ENCODE assay signal across 1 cellular context in genomic region chr6:11025911-11026635, GRCh38.
TF ChIP-seq lines count a peak whose summit lies in the region.

No MANE protein-coding gene starts in this region.

TF ChIP-seq in H1, 55 proteins besides CTCF, POLR2A, EP300 and RAD21:
- TF ChIP-seq CHD7 (IDR thresholded peaks at IDR 0.05; ENCODE audit: insufficient replicate concordance, low read length) (peak; percentile 43), MAFK (IDR thresholded peaks at IDR 0.05; ENCODE audit: low read depth, low read length) (no peak), JUN (IDR thresholded peaks at IDR 0.05; ENCODE audit: low read depth, low read length) (no peak), JUND (IDR thresholded peaks at IDR 0.05; ENCODE audit: low read length) (no peak), KDM1A (IDR thresholded peaks at IDR 0.05; ENCODE audit: borderline replicate concordance, low read length) (no peak), TAF1 (IDR thresholded peaks at IDR 0.05; ENCODE audit: low read depth, low read length) (peak; percentile 84), TCF12 (IDR thresholded peaks at IDR 0.05; ENCODE audit: low read depth, low read length) (no peak), TEAD4 (IDR thresholded peaks at IDR 0.05; ENCODE audit: low read depth, low read length) (no peak), FOSL1 (IDR thresholded peaks at IDR 0.05; ENCODE audit: insufficient read depth, low read depth, low read length) (no peak), SIX5 (IDR thresholded peaks at IDR 0.05; ENCODE audit: low read depth, low read length) (no peak), CBX5 (IDR thresholded peaks at IDR 0.05; ENCODE audit: low read depth, low read length) (no peak), SP1 (IDR thresholded peaks at IDR 0.05; ENCODE audit: low read depth, low read length) (no peak), EZH2 (IDR thresholded peaks at IDR 0.05; ENCODE audit: low read depth, low read length, severe bottlenecking) (no peak), CHD2 (IDR thresholded peaks at IDR 0.05; ENCODE audit: low read length) (no peak), RBBP5 (IDR thresholded peaks at IDR 0.05; ENCODE audit: borderline replicate concordance, low read depth, low read length) (0 out of 2 replicates have a peak, but pooled peaks have one; percentile 43), KDM5A (IDR thresholded peaks at IDR 0.05; ENCODE audit: low read length) (no peak), E2F6 (IDR thresholded peaks at IDR 0.05) (no peak), SIRT6 (IDR thresholded peaks at IDR 0.05; ENCODE audit: low read length) (no peak), BCL11A (IDR thresholded peaks at IDR 0.05; ENCODE audit: low read depth in 2 of 2, low read length in 2 of 2) (no peak), TAF7 (optimal IDR thresholded peaks at IDR 0.05; ENCODE audit: borderline replicate concordance, low read depth, low read length) (peak; percentile 52), SP4 (IDR thresholded peaks at IDR 0.05; ENCODE audit: low read length) (no peak), CTBP2 (IDR thresholded peaks at IDR 0.05; ENCODE audit: borderline replicate concordance, insufficient read depth, insufficient read length, low read length) (no peak), HDAC6 (IDR thresholded peaks at IDR 0.05; ENCODE audit: low read depth, low read length) (no peak), SP2 (IDR thresholded peaks at IDR 0.05; ENCODE audit: low read length) (no peak), NANOG (IDR thresholded peaks at IDR 0.05; ENCODE audit: insufficient read depth, low read depth, low read length, poor library complexity, severe bottlenecking) (no peak), ATF2 (IDR thresholded peaks at IDR 0.05; ENCODE audit: low read length) (no peak), ATF3 (IDR thresholded peaks at IDR 0.05; ENCODE audit: insufficient read depth, low read depth, low read length) (no peak), NRF1 (IDR thresholded peaks at IDR 0.05; ENCODE audit: low read depth, low read length) (no peak), CBX8 (IDR thresholded peaks at IDR 0.05; ENCODE audit: borderline replicate concordance, low read depth, low read length) (no peak), HDAC2 (IDR thresholded peaks at IDR 0.05; ENCODE audit: borderline replicate concordance in 1 of 2, low read depth in 2 of 2, low read length in 2 of 2) (no peak), POLR2AphosphoS5 (IDR thresholded peaks at IDR 0.05; ENCODE audit: low read depth, low read length) (peak; percentile 55; the same call in 1 of the 2 replicates), CHD1 (IDR thresholded peaks at IDR 0.05; ENCODE audit: low read depth, low read length) (no peak), TBP (IDR thresholded peaks at IDR 0.05; ENCODE audit: low read depth, low read length) (no peak), POU5F1 (IDR thresholded peaks at IDR 0.05; ENCODE audit: low read depth, low read length) (no peak), RNF2 (IDR thresholded peaks at IDR 0.05; ENCODE audit: borderline replicate concordance, low read depth, low read length, missing control alignments, poor library complexity, severe bottlenecking) (no peak), CREB1 (IDR thresholded peaks at IDR 0.05) (no peak), SUZ12 (IDR thresholded peaks at IDR 0.05; ENCODE audit: low read length) (no peak), YY1 (IDR thresholded peaks at IDR 0.05; ENCODE audit: low read depth, low read length) (peak; percentile 82; the same call in 1 of the 2 replicates), ASH2L (IDR thresholded peaks at IDR 0.05; ENCODE audit: low read length) (peak; percentile 36), BACH1 (IDR thresholded peaks at IDR 0.05; ENCODE audit: low read length) (no peak), CEBPB (IDR thresholded peaks at IDR 0.05; ENCODE audit: low read depth, low read length) (no peak), GTF2F1 (IDR thresholded peaks at IDR 0.05; ENCODE audit: borderline replicate concordance, low read depth, low read length) (no peak), MAX (IDR thresholded peaks at IDR 0.05) (peak; percentile 53; the same call in 1 of the 2 replicates), GABPA (IDR thresholded peaks at IDR 0.05; ENCODE audit: borderline replicate concordance, insufficient read depth, low read length) (no peak), EGR1 (IDR thresholded peaks at IDR 0.05; ENCODE audit: borderline replicate concordance, low read depth, low read length) (no peak)
